17 cellular contexts compared by ENCODE assay signal in genomic region chr22:49009359-49010063, GRCh38.
DNase-seq lines count a peak whose midpoint lies in the region; ATAC-seq and TF ChIP-seq lines count a peak whose summit lies in the region.
"Had no signal": no experiment of that assay in that cellular context is flagged by ENCODE, and none has a peak within 500 bp of the region (broad histone marks: within the 10 kb centered on the region; RNA-seq: fewer than 3 reads in every experiment).

No MANE protein-coding gene starts in this region.

- H3K4me1 ChIP-seq in right atrium auricular region, result peaks cover 0 to 2% of the 10 kb centered on the region in 2 donors
- H3K4me1 ChIP-seq in heart right ventricle, result peaks cover 0 to 1% (median 0%) of the 10 kb centered on the region in 9 donors
- peaks cover 3% of the 10 kb centered on the region for H3K4me1 ChIP-seq in lower lobe of right lung
- no peaks in the 10 kb centered on the region for H3K4me1 ChIP-seq in stomach

- no peaks in the 10 kb centered on the region for H3K9me3 ChIP-seq in right atrium auricular region
- H3K9me3 ChIP-seq in heart right ventricle, result no peaks in the 10 kb centered on the region
- H3K9me3 ChIP-seq in lower lobe of right lung, result no peaks in the 10 kb centered on the region
- peaks cover 0 to 5% (median 0%) of the 10 kb centered on the region in 4 donors for H3K9me3 ChIP-seq in stomach

- intact Hi-C loops in heart right ventricle (cut with DNase I) (no loop called here), lower lobe of right lung (cut with DNase I) (no loop called here), stomach (cut with DNase I; ENCODE audit: low total_unique reads) (no loop called here)

- no peak overlapping the region for H3K4me3 ChIP-seq in right atrium auricular region
- no peak overlapping the region for H3K4me3 ChIP-seq in heart right ventricle
- no peak overlapping the region for H3K4me3 ChIP-seq in lower lobe of right lung
- no peak overlapping the region for H3K4me3 ChIP-seq in stomach
- H3K4me3 ChIP-seq: GM12878 had no signal

- H3K36me3 ChIP-seq in right atrium auricular region (no peaks in the 10 kb centered on the region), heart right ventricle (no peaks in the 10 kb centered on the region), lower lobe of right lung (no peaks in the 10 kb centered on the region), stomach (no peaks in the 10 kb centered on the region)

- TF ChIP-seq EP300 in stomach (IDR thresholded peaks at IDR 0.05), result no peak

- no peak for ATAC-seq in heart right ventricle
- ATAC-seq in lower lobe of right lung, result no peak
- ATAC-seq: GM12878 had no signal

- WGBS in heart right ventricle, 2 donors, result 86 to 89% methylated on average over 12 of the region's 12 CpGs
- WGBS in stomach, 5 donors, result 85 to 90% (median 87%) methylated on average over 11 to 12 of the region's 12 CpGs

- TF ChIP-seq POLR2A in stomach (IDR thresholded peaks at IDR 0.05), result no peak

- DNase-seq in right atrium auricular region (ENCODE audit: low spot score), result peak; percentile 23
- no peak for DNase-seq in heart right ventricle
- DNase-seq in lower lobe of right lung, result peak; percentile 15
- peak; percentile 16 for DNase-seq in stomach
- no peak for DNase-seq in NCI-H2081 (lab: John Stamatoyannopoulos, UW)
- no peak for DNase-seq in stimulated activated CD4-positive, alpha-beta T cell treated with anti-CD3 and anti-CD28 coated beads, Interleukin-15, amount 100 ng/mL, for 24 hours
- DNase-seq in glomerular visceral epithelial cell (ENCODE audit: extremely low spot score), result no peak
- DNase-seq: AML-193; CD4-positive, CD25-positive, alpha-beta regulatory T cell; DMS53; Karpas-422; NCI-H1105 treated with DMSO at 0.1 percent for 48 hours; NCI-H187 treated with DMSO at 0.1 percent for 48 hours; NCI-H2171 treated with DMSO at 0.1 percent for 48 hours; NCI-H510A; NCI-H82 had no signal

- H3K27ac ChIP-seq in right atrium auricular region (no peak overlapping the region), heart right ventricle (no peak overlapping the region), lower lobe of right lung (no peak overlapping the region), stomach (no peak overlapping the region)

- H3K27me3 ChIP-seq in right atrium auricular region (no peaks in the 10 kb centered on the region), heart right ventricle (peaks cover 0 to 34% (median 6%) of the 10 kb centered on the region in 7 donors), lower lobe of right lung (ENCODE audit: low read depth) (peaks cover 22% of the 10 kb centered on the region), stomach (peaks cover 0 to 43% (median 0%) of the 10 kb centered on the region in 3 donors)

- TF ChIP-seq CTCF in right atrium auricular region (IDR thresholded peaks at IDR 0.05) (no peak), heart right ventricle (IDR thresholded peaks at IDR 0.05) (no peak), lower lobe of right lung (IDR thresholded peaks at IDR 0.05) (no peak), stomach (IDR thresholded peaks at IDR 0.05) (no peak)

Comparison
In these comparisons a context has a peak if more than half of its experiments do, and no peak if none do; other contexts are left out.
1. DNase-seq: peak in right atrium auricular region (single experiment), lower lobe of right lung (single experiment) and stomach (single experiment); none in heart right ventricle (0 of 2), NCI-H2081 (0 of 2), stimulated activated CD4-positive, alpha-beta T cell treated with anti-CD3 and anti-CD28 coated beads, Interleukin-15, amount 100 ng/mL, for 24 hours (single experiment) and glomerular visceral epithelial cell (single experiment).